In the genomic region with DNA sequence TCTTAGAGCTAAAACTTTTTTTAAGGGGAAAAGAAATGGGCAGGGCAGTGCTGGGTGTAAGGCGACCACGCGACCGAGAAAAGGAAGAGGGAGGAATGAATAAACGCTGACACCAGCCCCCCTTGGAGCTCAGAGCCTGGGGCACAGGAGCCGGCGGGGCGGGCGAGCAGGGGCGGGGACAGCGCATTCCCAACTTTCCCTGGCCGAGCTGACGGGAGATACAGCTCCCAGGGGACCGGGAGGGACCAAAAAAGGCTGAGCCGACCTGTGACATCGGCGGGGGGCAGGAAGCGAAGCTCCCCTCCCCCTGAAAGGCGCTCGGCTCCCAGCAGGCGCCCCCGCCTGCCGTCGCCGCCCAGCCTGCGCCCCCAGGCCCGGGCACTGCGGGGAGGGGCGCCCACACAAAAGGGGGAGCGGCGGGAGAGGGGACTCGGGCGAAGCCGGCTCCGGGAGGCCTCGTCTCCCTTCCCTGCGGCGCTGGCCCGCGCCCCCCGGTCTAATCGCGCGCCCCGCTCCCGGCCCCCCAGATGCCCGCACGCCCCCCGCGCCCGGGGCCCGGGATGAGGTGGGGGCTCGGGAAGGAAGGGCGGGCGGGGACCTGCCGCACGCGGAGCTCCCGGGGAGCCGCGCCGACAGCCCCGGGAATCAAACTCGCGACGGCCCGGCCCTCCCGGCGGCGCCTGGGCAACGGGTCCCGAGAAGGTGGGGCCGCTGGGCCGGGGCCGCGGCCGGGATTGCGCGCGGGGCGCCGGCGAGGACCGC, we compare ENCODE assay signal across 7 cellular contexts. TPM values are rescaled to one million over a fixed set of nuclear protein-coding genes. Genes with fewer than 3 reads are reported as not detected.
DNase-seq lines count a peak whose midpoint lies in the region; ATAC-seq and TF ChIP-seq lines count a peak whose summit lies in the region.

No MANE protein-coding gene starts in this region.

- no peaks in the 10 kb centered on the region for H3K9me3 ChIP-seq in cardiac muscle cell (ENCODE audit: low read depth)

- peak overlapping the region; percentile 37 for H3K4me3 Mint-ChIP-seq in activated naive CD8-positive, alpha-beta T cell treated with anti-CD3 and anti-CD28 coated beads for 36 hours

- TF ChIP-seq CTCF in GM12865 (IDR thresholded peaks at IDR 0.05; ENCODE audit: insufficient read depth, low read depth, low read length, missing control alignments) (no peak), cardiac muscle cell (IDR thresholded peaks at IDR 0.05; ENCODE audit: low read depth, low read length) (no peak), omental fat pad (IDR thresholded peaks at IDR 0.05) (no peak)

- H3K4me1 ChIP-seq in cardiac muscle cell (ENCODE audit: low read depth) = peaks cover 10% of the 10 kb centered on the region

- ATAC-seq in omental fat pad (ENCODE audit: low FRiP score) (peak; percentile 24), HG03097 (IDR thresholded peaks at IDR 0.05; ENCODE audit: low FRiP score, unreplicated experiment) (no peak)

- no peaks in the 10 kb centered on the region for H3K9me3 Mint-ChIP-seq in activated naive CD8-positive, alpha-beta T cell treated with anti-CD3 and anti-CD28 coated beads for 36 hours

- peaks cover 26% of the 10 kb centered on the region for H3K4me1 Mint-ChIP-seq in activated naive CD8-positive, alpha-beta T cell treated with anti-CD3 and anti-CD28 coated beads for 36 hours

- H3K27me3 Mint-ChIP-seq in activated naive CD8-positive, alpha-beta T cell treated with anti-CD3 and anti-CD28 coated beads for 36 hours = peaks cover 54% of the 10 kb centered on the region

- H3K36me3 ChIP-seq in cardiac muscle cell = no peaks in the 10 kb centered on the region

- H3K27me3 ChIP-seq in cardiac muscle cell = peaks cover 13% of the 10 kb centered on the region

- no peak overlapping the region for H3K27ac Mint-ChIP-seq in activated naive CD8-positive, alpha-beta T cell treated with anti-CD3 and anti-CD28 coated beads for 36 hours

- H3K4me3 ChIP-seq in GM12865 (ENCODE audit: low read depth, low read length) = peak overlapping the region; percentile 25; the same call in 1 of the 2 replicates
- H3K4me3 ChIP-seq in cardiac muscle cell = peak overlapping the region; percentile 99

- no peaks in the 10 kb centered on the region for H3K36me3 Mint-ChIP-seq in activated naive CD8-positive, alpha-beta T cell treated with anti-CD3 and anti-CD28 coated beads for 36 hours

- DNase-seq in GM12865 (ENCODE audit: low read depth) (no peak), NCI-H1092 (lab: John Stamatoyannopoulos, UW) (peak; percentile 17), cardiac muscle cell (ENCODE audit: low read depth in 1 of 2, low spot score in 1 of 2) (peak; percentile 55 to 77), omental fat pad (ENCODE audit: low spot score) (no peak), activated gamma-delta T cell treated with Interleukin-2 at 50 U/mL for 16 hours (no peak)
- no peak for DNase-seq in activated naive CD8-positive, alpha-beta T cell treated with anti-CD3 and anti-CD28 coated beads for 36 hours

- peak overlapping the region; percentile 87 for H3K27ac ChIP-seq in cardiac muscle cell

RNA-seq across cellular contexts. Expression of gene CUEDC1, which starts 0.6 kb away (rescaled TPM):
- total RNA-seq in activated naive CD8-positive, alpha-beta T cell treated with anti-CD3 and anti-CD28 coated beads for 36 hours = under 1 TPM; 0.14 to 0.18 TPM
- total RNA-seq in cardiac muscle cell (14.8 and 18.3 TPM in 2 replicates), omental fat pad (10 to 100 TPM; 17.1 to 25.7 (median 22.1) TPM)
- 10.9 and 15.3 TPM in 2 replicates for polyA plus RNA-seq in cardiac muscle cell

RNA-seq across cellular contexts. Expression of gene VEZF1, which starts 33.5 kb away (rescaled TPM):
- 10 to 100 TPM; 22.8 to 23.0 TPM for total RNA-seq in activated naive CD8-positive, alpha-beta T cell treated with anti-CD3 and anti-CD28 coated beads for 36 hours
- total RNA-seq in cardiac muscle cell (29.7 and 37.3 TPM in 2 replicates), omental fat pad (10 to 100 TPM; 45.1 to 50.6 (median 47.6) TPM)
- polyA plus RNA-seq in cardiac muscle cell = 18.5 and 22.3 TPM in 2 replicates

RNA-seq across cellular contexts. Expression of gene SRSF1, which starts 52.4 kb away (rescaled TPM):
- total RNA-seq in activated naive CD8-positive, alpha-beta T cell treated with anti-CD3 and anti-CD28 coated beads for 36 hours = 100 to 1,000 TPM; 441 to 469 TPM
- total RNA-seq in cardiac muscle cell (209 and 235 TPM in 2 replicates), omental fat pad (100 to 1,000 TPM; 181 to 274 (median 182) TPM)
- polyA plus RNA-seq in cardiac muscle cell = 127 and 146 TPM in 2 replicates

Comparison
In these comparisons a context has a peak if more than half of its experiments do, and no peak if none do; other contexts are left out.
1. DNase-seq: peak in NCI-H1092 (single experiment) and cardiac muscle cell (2 of 2); none in GM12865 (single experiment), activated naive CD8-positive, alpha-beta T cell treated with anti-CD3 and anti-CD28 coated beads for 36 hours (single experiment), omental fat pad (single experiment) and activated gamma-delta T cell treated with Interleukin-2 at 50 U/mL for 16 hours (single experiment).
2. RNA of gene CUEDC1, which starts 0.6 kb away (total RNA-seq): 17.1 to 25.7 TPM in omental fat pad and 14.8 to 18.3 TPM in cardiac muscle cell; 0.14 to 0.18 TPM in activated naive CD8-positive, alpha-beta T cell treated with anti-CD3 and anti-CD28 coated beads for 36 hours; every median in the first group is over 10 times any median in the second.